28 cellular contexts compared by ENCODE assay signal in the genomic region with DNA sequence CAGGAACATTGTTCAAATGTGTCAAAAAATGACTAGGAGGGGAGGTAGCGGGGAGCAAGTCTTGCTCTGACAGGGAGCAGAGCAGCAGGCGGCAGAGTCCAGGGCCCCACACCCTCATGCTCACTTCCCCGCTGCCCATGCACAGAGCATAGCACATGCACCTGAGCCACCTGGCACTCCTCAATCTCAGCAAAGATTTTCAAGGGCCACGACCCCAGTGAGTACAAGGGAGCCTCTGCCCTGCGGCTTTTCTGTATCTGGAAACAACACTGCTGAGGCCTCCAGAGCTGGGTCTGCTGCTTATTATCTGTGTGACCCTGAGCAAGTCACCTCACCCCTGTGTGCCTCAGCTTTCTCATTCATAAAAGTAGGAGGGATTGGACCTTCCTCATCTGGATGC. TPM values are rescaled to one million over a fixed set of nuclear protein-coding genes. Genes with fewer than 3 reads are reported as not detected.
"Had no signal": no experiment of that assay in that cellular context is flagged by ENCODE, and none has a peak within 500 bp of the region (broad histone marks: within the 10 kb centered on the region; RNA-seq: fewer than 3 reads in every experiment).

No MANE protein-coding gene starts in this region.

- H3K27ac ChIP-seq: coronary artery, left ventricle myocardium inferior, ovary, psoas muscle, right atrium auricular region, thoracic aorta had no signal

- H3K27me3 ChIP-seq: ovary had no signal

- H3K36me3 Mint-ChIP-seq: activated naive CD8-positive, alpha-beta T cell treated with anti-CD3 and anti-CD28 coated beads, Interleukin-2, amount 10 ng/mL, durations not matched to agents 7 days and 5 days; natural killer cell; stimulated activated memory B cell treated with anti-CD40 and anti-IgM and Interleukin-4, amounts not matched to agents 10 μg/mL and 1 μg/mL and 100 μg/mL, for 72 hours had no signal

- H3K36me3 ChIP-seq: left ventricle myocardium inferior, ovary, right atrium auricular region, thoracic aorta had no signal

- H3K4me3 ChIP-seq: coronary artery, left ventricle myocardium inferior, ovary, psoas muscle, right atrium auricular region, thoracic aorta had no signal

- H3K4me1 ChIP-seq: psoas muscle had no signal

- FAIRE-seq: TTC549, urothelium cell line had no signal

- H3K9me3 ChIP-seq: left ventricle myocardium inferior, ovary, psoas muscle, right atrium auricular region, thoracic aorta had no signal

- H3K4me3 Mint-ChIP-seq: activated naive CD4-positive, alpha-beta T cell treated with anti-CD3 and anti-CD28 coated beads for 36 hours; activated naive CD8-positive, alpha-beta T cell treated with anti-CD3 and anti-CD28 coated beads, Interleukin-2, amount 10 ng/mL, durations not matched to agents 7 days and 5 days; activated T-cell treated with anti-CD3 and anti-CD28 coated beads, Interleukin-2, amount 50 U/mL, for 4 hours; natural killer cell; stimulated activated memory B cell treated with anti-CD40 and anti-IgM and Interleukin-4, amounts not matched to agents 10 μg/mL and 1 μg/mL and 100 μg/mL, for 72 hours had no signal

- H3K9me3 Mint-ChIP-seq: activated naive CD4-positive, alpha-beta T cell treated with anti-CD3 and anti-CD28 coated beads for 36 hours; activated naive CD8-positive, alpha-beta T cell treated with anti-CD3 and anti-CD28 coated beads, Interleukin-2, amount 10 ng/mL, durations not matched to agents 7 days and 5 days; activated T-cell treated with anti-CD3 and anti-CD28 coated beads, Interleukin-2, amount 50 U/mL, for 4 hours; natural killer cell; stimulated activated memory B cell treated with anti-CD40 and anti-IgM and Interleukin-4, amounts not matched to agents 10 μg/mL and 1 μg/mL and 100 μg/mL, for 72 hours had no signal

- H3K27ac Mint-ChIP-seq: activated naive CD4-positive, alpha-beta T cell treated with anti-CD3 and anti-CD28 coated beads for 36 hours; activated naive CD8-positive, alpha-beta T cell treated with anti-CD3 and anti-CD28 coated beads, Interleukin-2, amount 10 ng/mL, durations not matched to agents 7 days and 5 days; natural killer cell; stimulated activated memory B cell treated with anti-CD40 and anti-IgM and Interleukin-4, amounts not matched to agents 10 μg/mL and 1 μg/mL and 100 μg/mL, for 72 hours had no signal

- H3K4me1 Mint-ChIP-seq: activated naive CD8-positive, alpha-beta T cell treated with anti-CD3 and anti-CD28 coated beads, Interleukin-2, amount 10 ng/mL, durations not matched to agents 7 days and 5 days; natural killer cell; stimulated activated memory B cell treated with anti-CD40 and anti-IgM and Interleukin-4, amounts not matched to agents 10 μg/mL and 1 μg/mL and 100 μg/mL, for 72 hours had no signal

- DNase-seq: activated CD4-positive, alpha-beta T cell treated with anti-CD3 and anti-CD28 coated beads for 4 hours; activated CD4-positive, alpha-beta T cell treated with anti-CD3 and anti-CD28 coated beads, Interleukin-2, amount 50 U/mL, for 48 hours; activated CD8-positive, alpha-beta memory T cell treated with anti-CD3 and anti-CD28 coated beads, Interleukin-2, amount 50 U/mL, for 48 hours; activated naive CD4-positive, alpha-beta T cell treated with anti-CD3 and anti-CD28 coated beads for 36 hours; activated naive CD8-positive, alpha-beta T cell treated with anti-CD3 and anti-CD28 coated beads, Interleukin-2, amount 10 ng/mL, durations not matched to agents 7 days and 5 days; activated T-cell treated with anti-CD3 and anti-CD28 coated beads, Interleukin-2, amount 50 U/mL, for 4 hours; amniotic stem cell; cerebellar nuclear complex; foreskin fibroblast; kidney glomerular epithelial cell; left ventricle myocardium inferior; midbrain; natural killer cell; ovary; stimulated activated CD4-positive, alpha-beta T cell treated with anti-CD3 and anti-CD28 coated beads, Interleukin-2, amount 100 ng/mL, for 24 hours; T-helper 1 cell had no signal

- ATAC-seq: activated T-cell treated with anti-CD3 and anti-CD28 coated beads, Interleukin-2, amount 50 U/mL, for 4 hours; natural killer cell; psoas muscle; stimulated activated memory B cell treated with anti-CD40 and anti-IgM and Interleukin-4, amounts not matched to agents 10 μg/mL and 1 μg/mL and 100 μg/mL, for 72 hours had no signal

RNA-seq across cellular contexts. Expression of gene GJB3, which starts 1.1 kb away (rescaled TPM):
- total RNA-seq: activated CD8-positive, alpha-beta memory T cell treated with anti-CD3 and anti-CD28 coated beads for 36 hours; activated naive CD4-positive, alpha-beta T cell treated with anti-CD3 and anti-CD28 coated beads for 36 hours; activated naive CD8-positive, alpha-beta T cell treated with anti-CD3 and anti-CD28 coated beads, Interleukin-2, amount 10 ng/mL, durations not matched to agents 7 days and 5 days; activated T-cell treated with anti-CD3 and anti-CD28 coated beads, Interleukin-2, amount 50 U/mL, for 4 hours; fibroblast of lung; left ventricle myocardium inferior; lung microvascular endothelial cell; natural killer cell; psoas muscle had no signal
- polyA plus RNA-seq: fibroblast of lung, ovary had no signal

RNA-seq across cellular contexts. Expression of gene GJA4, which starts 12.8 kb away (rescaled TPM):
- total RNA-seq: activated CD8-positive, alpha-beta memory T cell treated with anti-CD3 and anti-CD28 coated beads for 36 hours; activated naive CD8-positive, alpha-beta T cell treated with anti-CD3 and anti-CD28 coated beads, Interleukin-2, amount 10 ng/mL, durations not matched to agents 7 days and 5 days; bronchial epithelial cell; fibroblast of lung; natural killer cell had no signal
- polyA plus RNA-seq: fibroblast of lung had no signal

RNA-seq across cellular contexts. Expression of gene GJB4, which starts 20.4 kb away (rescaled TPM):
- total RNA-seq: activated CD8-positive, alpha-beta memory T cell treated with anti-CD3 and anti-CD28 coated beads for 36 hours; activated naive CD4-positive, alpha-beta T cell treated with anti-CD3 and anti-CD28 coated beads for 36 hours; activated naive CD8-positive, alpha-beta T cell treated with anti-CD3 and anti-CD28 coated beads, Interleukin-2, amount 10 ng/mL, durations not matched to agents 7 days and 5 days; activated T-cell treated with anti-CD3 and anti-CD28 coated beads, Interleukin-2, amount 50 U/mL, for 4 hours; fibroblast of lung; glomerular endothelial cell; left ventricle myocardium inferior; lung microvascular endothelial cell; natural killer cell; ovary; psoas muscle; right atrium auricular region; thoracic aorta had no signal
- polyA plus RNA-seq: fibroblast of lung, ovary, psoas muscle had no signal

RNA-seq across cellular contexts. Expression of gene GJB5, which starts 25.1 kb away (rescaled TPM):
- total RNA-seq: activated CD8-positive, alpha-beta memory T cell treated with anti-CD3 and anti-CD28 coated beads for 36 hours; activated naive CD4-positive, alpha-beta T cell treated with anti-CD3 and anti-CD28 coated beads for 36 hours; activated naive CD8-positive, alpha-beta T cell treated with anti-CD3 and anti-CD28 coated beads, Interleukin-2, amount 10 ng/mL, durations not matched to agents 7 days and 5 days; activated T-cell treated with anti-CD3 and anti-CD28 coated beads, Interleukin-2, amount 50 U/mL, for 4 hours; fibroblast of lung; glomerular endothelial cell; left ventricle myocardium inferior; lung microvascular endothelial cell; natural killer cell; ovary; psoas muscle; right atrium auricular region; thoracic aorta had no signal
- polyA plus RNA-seq: fibroblast of lung, ovary had no signal
